In genomic region chr1:110177775-110178174, GRCh38 we compare ENCODE assay signal across 26 cellular contexts. TPM values are rescaled to one million over a fixed set of nuclear protein-coding genes. Genes with fewer than 3 reads are reported as not detected.
"Had no signal": no experiment of that assay in that cellular context is flagged by ENCODE, and none has a peak within 500 bp of the region (broad histone marks: within the 10 kb centered on the region; RNA-seq: fewer than 3 reads in every experiment).

No MANE protein-coding gene starts in this region.

- DNase-seq: hypothalamus; immature natural killer cell; kidney; left colon; left lung; mesendoderm; naive thymus-derived CD4-positive, alpha-beta T cell; ovary; right lobe of liver; stimulated activated CD4-positive, alpha-beta T cell treated with anti-CD3 and anti-CD28 coated beads, Interleukin-12 subunit alpha, Interleukin-12 subunit beta, amount 100 ng/mL, for 4 hours; stimulated activated CD4-positive, alpha-beta T cell treated with anti-CD3 and anti-CD28 coated beads, Interleukin-15, amount 100 ng/mL, for 24 hours; stimulated activated CD4-positive, alpha-beta T cell treated with anti-CD3 and anti-CD28 coated beads, Interleukin-2, amount 100 ng/mL, for 24 hours; stimulated activated CD4-positive, alpha-beta T cell treated with anti-CD3 and anti-CD28 coated beads, Interleukin-4, amount 100 ng/mL, for 1 hour; stimulated activated naive B cell treated with anti-CD40 and anti-IgM and Interleukin-4, amounts not matched to agents 10 μg/mL and 1 μg/mL and 100 μg/mL, for 72 hours; stimulated activated naive CD8-positive, alpha-beta T cell treated with anti-CD3 and anti-CD28 coated beads, Interleukin-15, Interleukin-2, amounts not matched to agents 100 U/mL and 50 U/mL, for 24 hours; stomach; testis; thyroid gland; transverse colon; upper lobe of left lung had no signal

- H3K27ac ChIP-seq: left lung, ovary, right atrium auricular region, right lobe of liver, stomach, testis, thyroid gland, transverse colon, upper lobe of left lung, vagina had no signal

- H3K4me3 ChIP-seq: left lung, lung, ovary, right atrium auricular region, right lobe of liver, stomach, testis, thyroid gland, transverse colon, upper lobe of left lung, vagina had no signal

- H3K36me3 ChIP-seq: left lung, ovary, right atrium auricular region, right lobe of liver, stomach, thyroid gland, transverse colon, upper lobe of left lung, vagina had no signal

- ATAC-seq: left colon; left lung; naive thymus-derived CD4-positive, alpha-beta T cell; right lobe of liver; stimulated activated naive CD8-positive, alpha-beta T cell treated with anti-CD3 and anti-CD28 coated beads, Interleukin-15, Interleukin-2, amounts not matched to agents 100 U/mL and 50 U/mL, for 24 hours had no signal

- H3K4me1 ChIP-seq: left lung, right lobe of liver, testis, transverse colon, upper lobe of left lung, vagina had no signal

- H3K9me3 ChIP-seq: ovary, right atrium auricular region, right lobe of liver, stomach, testis, thyroid gland, transverse colon, upper lobe of left lung, vagina had no signal

- H3K27me3 ChIP-seq: ovary, right atrium auricular region, right lobe of liver, testis, thyroid gland, transverse colon, upper lobe of left lung, vagina had no signal

RNA-seq across cellular contexts. Expression of gene SLC6A17, which starts 27.5 kb away (rescaled TPM):
- total RNA-seq: naive thymus-derived CD4-positive, alpha-beta T cell; natural killer cell treated with Interleukin-12 subunit alpha and Interleukin-12 subunit beta and Interleukin-15 and Interleukin-18, amount 100 ng/mL, for 72 hours; progenitor cell of endocrine pancreas; pulmonary artery endothelial cell; right atrium auricular region; right lobe of liver had no signal
